Comparison of ENCODE assay signal across 8 cellular contexts in genomic region chr9:96853711-96854072, GRCh38. TPM values are rescaled to one million over a fixed set of nuclear protein-coding genes. Genes with fewer than 3 reads are reported as not detected.
DNase-seq lines count a peak whose midpoint lies in the region; ATAC-seq, FAIRE-seq and TF ChIP-seq lines count a peak whose summit lies in the region.

No MANE protein-coding gene starts in this region.

- peaks cover 0 to 6% (median 4%) of the 10 kb centered on the region in 5 donors for H3K27me3 Mint-ChIP-seq in naive thymus-derived CD8-positive, alpha-beta T cell

- BruUV-seq in PC-9 (replicated peaks; lab: Mats Ljungman, UMichigan), result no TSS peak
- BruUV-seq in endothelial cell of umbilical vein (replicated peaks; lab: Mats Ljungman, UMichigan), result no TSS peak

- CTCF ChIA-PET in PC-9 (lab: Charles Lee), result interaction anchor here (1.2 kb wide), 1 partner anchor 367 kb away, joined by 6 read pairs; no protein-coding TSS in a partner anchor
- CTCF ChIA-PET in endothelial cell of umbilical vein (lab: Charles Lee), result interaction anchor here (0.6 to 5.0 kb wide), 6 partner anchors 17 to 745 kb away, joined by 3 to 89 read pairs (median 3); no protein-coding TSS in a partner anchor

- no peak for TF ChIP-seq POLR2A in endothelial cell of umbilical vein (IDR thresholded peaks at IDR 0.05; ENCODE audit: low read depth, low read length)

- dilution Hi-C loops in endothelial cell of umbilical vein (cut with MboI; ENCODE audit: extremely low pct_ligation_motif_present, low sequenced_read_pairs), result no loop called here

- H3K27ac Mint-ChIP-seq in naive thymus-derived CD8-positive, alpha-beta T cell, result peak overlapping the region; percentile 83 to 99 (median 94)

- no peak overlapping the region for H3K27ac ChIP-seq in PC-9
- H3K27ac ChIP-seq in endothelial cell of umbilical vein (ENCODE audit: insufficient read depth, low read depth, low read length), result no peak overlapping the region

- H3K9me2 ChIP-seq in PC-9 (ENCODE audit: insufficient read depth), result no peaks in the 10 kb centered on the region

- H3K4me3 Mint-ChIP-seq in naive thymus-derived CD8-positive, alpha-beta T cell, result peak overlapping the region; percentile 98 to 100 (median 100)

- DNase-seq in NCI-H1105 treated with DMSO at 0.1 percent for 48 hours (lab: John Stamatoyannopoulos, UW) (peak; percentile 6), NCI-H1105 (lab: John Stamatoyannopoulos, UW) (no peak), PC-9 (no peak), endothelial cell of umbilical vein (ENCODE audit: low read depth, low spot score) (no peak), NCI-H2081 treated with DMSO at 0.1 percent for 48 hours (lab: John Stamatoyannopoulos, UW) (no peak), DMS153 treated with DMSO at 0.1 percent for 48 hours (lab: John Stamatoyannopoulos, UW; ENCODE audit: unreplicated experiment) (no peak)
- peak in 2 of 10 donors; percentile 15 to 24 for DNase-seq in naive thymus-derived CD8-positive, alpha-beta T cell

- intact Hi-C loops in PC-9 (cut with micrococcal nuclease; ENCODE audit: unreplicated experiment), result loop anchor here (1.0 to 10.0 kb wide), 6 partner anchors 36 to 780 kb away; partner anchors contain the start of genes NCBP1, TSTD2 and ZNF510
- intact Hi-C loops in endothelial cell of umbilical vein (cut with micrococcal nuclease), result loop anchor here (1.0 to 5.0 kb wide), 2 partner anchors 76 to 167 kb away; partner anchors contain the start of gene ZNF510

- ATAC-seq in HG02763 (IDR thresholded peaks at IDR 0.05; ENCODE audit: unreplicated experiment), result peak; percentile 17
- peak; percentile 42 to 50 for ATAC-seq in naive thymus-derived CD8-positive, alpha-beta T cell

- TF ChIP-seq CTCF in PC-9 (conservative IDR thresholded peaks at IDR 0.05), result no peak
- no peak for TF ChIP-seq CTCF in endothelial cell of umbilical vein (IDR thresholded peaks at IDR 0.05; ENCODE audit: extremely low read depth in 1 of 2, insufficient read depth in 1 of 2, low read depth in 1 of 2, low read length in 2 of 2)

- no peaks in the 10 kb centered on the region for H3K9me1 ChIP-seq in endothelial cell of umbilical vein (replicated peaks; ENCODE audit: control insufficient read depth, extremely low read depth, insufficient read depth, low read length)

- H3K27me3 ChIP-seq in PC-9 (ENCODE audit: insufficient read depth, low read depth) (no peaks in the 10 kb centered on the region), endothelial cell of umbilical vein (ENCODE audit: control insufficient read depth in 2 of 2, insufficient read depth in 2 of 2, low read length in 2 of 2) (peaks cover 0 to 2% of the 10 kb centered on the region in 2 experiments)

- H4K20me1 ChIP-seq in PC-9 (ENCODE audit: insufficient read depth), result no peaks in the 10 kb centered on the region
- no peaks in the 10 kb centered on the region for H4K20me1 ChIP-seq in endothelial cell of umbilical vein (replicated peaks; ENCODE audit: control insufficient read depth, extremely low read depth, insufficient read depth, low read length)

- peaks cover 11% of the 10 kb centered on the region; the same call in 1 of the 2 replicates for H3K9me3 ChIP-seq in PC-9 (ENCODE audit: insufficient read depth, low read depth)
- no peaks in the 10 kb centered on the region for H3K9me3 ChIP-seq in endothelial cell of umbilical vein (replicated peaks; ENCODE audit: control insufficient read depth, insufficient read depth, low read length)

- peaks cover 18% of the 10 kb centered on the region; the same call in 1 of the 2 replicates for H3F3A ChIP-seq in PC-9 (ENCODE audit: insufficient read depth, low read depth)

- peak overlapping the region; percentile 85 for H2AFZ ChIP-seq in PC-9
- H2AFZ ChIP-seq in endothelial cell of umbilical vein (ENCODE audit: low read depth, low read length), result peak overlapping the region; percentile 87

- peaks cover 31% of the 10 kb centered on the region for H3K4me1 ChIP-seq in PC-9 (replicated peaks; ENCODE audit: insufficient read depth)
- H3K4me1 ChIP-seq in endothelial cell of umbilical vein (ENCODE audit: control insufficient read depth, extremely low read depth, insufficient read depth, low read length), result peaks cover 11% of the 10 kb centered on the region

- H3K4me2 ChIP-seq in PC-9, result peak overlapping the region; percentile 94
- peak overlapping the region; percentile 73 for H3K4me2 ChIP-seq in endothelial cell of umbilical vein (ENCODE audit: insufficient read depth, low read length)

- H3K79me2 ChIP-seq in PC-9 (ENCODE audit: low read depth) (peaks cover 30% of the 10 kb centered on the region; the same call in 1 of the 2 replicates), endothelial cell of umbilical vein (ENCODE audit: control insufficient read depth, insufficient read depth, low read length) (peaks cover 14% of the 10 kb centered on the region)

- H3K4me1 Mint-ChIP-seq in naive thymus-derived CD8-positive, alpha-beta T cell, result peaks cover 31 to 53% (median 46%) of the 10 kb centered on the region in 4 donors

- H3K9ac ChIP-seq in endothelial cell of umbilical vein (replicated peaks; ENCODE audit: extremely low read depth, insufficient read depth, low read length), result peak overlapping the region; percentile 62

- H3K9me3 Mint-ChIP-seq in naive thymus-derived CD8-positive, alpha-beta T cell, result no peaks in the 10 kb centered on the region

- FAIRE-seq in endothelial cell of umbilical vein (lab: Jason Lieb, UNC), result peak; percentile 49

- POLR2A ChIA-PET in PC-9 (lab: Charles Lee; ENCODE audit: unreplicated experiment), result no interaction called here
- POLR2A ChIA-PET in endothelial cell of umbilical vein (lab: Charles Lee), result no interaction called here
- POLR2A ChIA-PET in naive thymus-derived CD8-positive, alpha-beta T cell (lab: Charles Lee), result interaction anchor here (0.8 to 2.0 kb wide), 4 partner anchors 22 to 384 kb away, joined by 3 to 6 read pairs (median 4); no protein-coding TSS in a partner anchor

- H3K4me3 ChIP-seq in PC-9, result peak overlapping the region; percentile 94
- H3K4me3 ChIP-seq in endothelial cell of umbilical vein (replicated peaks in 1 of 3; ENCODE audit: insufficient read depth in 1 of 3, low read depth in 1 of 3, low read length in 3 of 3), result peak overlapping the region; percentile 56 to 86 (median 86)

- H3K36me3 ChIP-seq in PC-9 (ENCODE audit: low read depth), result peaks cover 9% of the 10 kb centered on the region; the same call in 1 of the 2 replicates
- no peaks in the 10 kb centered on the region for H3K36me3 ChIP-seq in endothelial cell of umbilical vein (ENCODE audit: control insufficient read depth in 2 of 2, extremely low read depth in 1 of 2, insufficient read depth in 2 of 2, low read length in 2 of 2)

- peaks cover 0 to 13% (median 9%) of the 10 kb centered on the region in 3 donors for H3K36me3 Mint-ChIP-seq in naive thymus-derived CD8-positive, alpha-beta T cell

TF ChIP-seq in endothelial cell of umbilical vein, 7 proteins besides CTCF, POLR2A, EP300 and RAD21:
- TF ChIP-seq JUN (IDR thresholded peaks at IDR 0.05; ENCODE audit: borderline replicate concordance, insufficient read depth, insufficient read length, low read depth) (no peak), EZH2 (IDR thresholded peaks at IDR 0.05; ENCODE audit: borderline replicate concordance, low read depth, low read length, severe bottlenecking) (no peak), GATA2 (IDR thresholded peaks at IDR 0.05; ENCODE audit: insufficient read depth, insufficient read length, low read depth, low read length) (no peak), MAX (IDR thresholded peaks at IDR 0.05; ENCODE audit: insufficient read depth, insufficient read length) (no peak), FOS (IDR thresholded peaks at IDR 0.05; ENCODE audit: borderline replicate concordance, insufficient read depth, low read length) (no peak), POLR2AphosphoS5 (IDR thresholded peaks at IDR 0.05; ENCODE audit: insufficient read depth, low read depth, low read length) (no peak), MYC (IDR thresholded peaks at IDR 0.05; ENCODE audit: low read depth, low read length) (no peak)

RNA-seq across cellular contexts. Expression of gene ZNF782, which starts 0.6 kb away (rescaled TPM):
- total RNA-seq in PC-9 (2021) (7.2 and 11.5 TPM in 2 replicates), endothelial cell of umbilical vein (3.6 and 4.4 TPM in 2 replicates)
- 0.62 and 0.97 TPM in 2 replicates for polyA plus RNA-seq in endothelial cell of umbilical vein
- 1.1 and 1.3 TPM in 2 replicates for polyA plus RNA-seq in endothelial cell of umbilical vein (2011; cell fraction: cytosol; rRNA removed)
- polyA plus RNA-seq in endothelial cell of umbilical vein (2011; cell fraction: nucleus; rRNA removed), result 5.5 and 8.9 TPM in 2 replicates
- polyA plus RNA-seq in endothelial cell of umbilical vein (2012), result 1.7 and 2.0 TPM in 2 replicates
- polyA minus RNA-seq in endothelial cell of umbilical vein, result 2.4 and 2.6 TPM in 2 replicates
- 7.5 TPM for polyA minus RNA-seq in endothelial cell of umbilical vein (2011; cell fraction: cytosol; rRNA and poly(A)+ RNA removed)
- polyA minus RNA-seq in endothelial cell of umbilical vein (2011; cell fraction: nucleus; rRNA and poly(A)+ RNA removed), result 10.0 and 13.7 TPM in 2 replicates
- 10 to 100 TPM in 1 of 2 experiments, 1 to 10 TPM in 1; 9.2 to 11.5 TPM for total RNA-seq in naive thymus-derived CD8-positive, alpha-beta T cell
- polyA plus RNA-seq in naive thymus-derived CD8-positive, alpha-beta T cell, result 1 to 10 TPM; 1.7 to 5.6 (median 2.0) TPM
